13 cellular contexts compared by ENCODE assay signal in the genomic region with DNA sequence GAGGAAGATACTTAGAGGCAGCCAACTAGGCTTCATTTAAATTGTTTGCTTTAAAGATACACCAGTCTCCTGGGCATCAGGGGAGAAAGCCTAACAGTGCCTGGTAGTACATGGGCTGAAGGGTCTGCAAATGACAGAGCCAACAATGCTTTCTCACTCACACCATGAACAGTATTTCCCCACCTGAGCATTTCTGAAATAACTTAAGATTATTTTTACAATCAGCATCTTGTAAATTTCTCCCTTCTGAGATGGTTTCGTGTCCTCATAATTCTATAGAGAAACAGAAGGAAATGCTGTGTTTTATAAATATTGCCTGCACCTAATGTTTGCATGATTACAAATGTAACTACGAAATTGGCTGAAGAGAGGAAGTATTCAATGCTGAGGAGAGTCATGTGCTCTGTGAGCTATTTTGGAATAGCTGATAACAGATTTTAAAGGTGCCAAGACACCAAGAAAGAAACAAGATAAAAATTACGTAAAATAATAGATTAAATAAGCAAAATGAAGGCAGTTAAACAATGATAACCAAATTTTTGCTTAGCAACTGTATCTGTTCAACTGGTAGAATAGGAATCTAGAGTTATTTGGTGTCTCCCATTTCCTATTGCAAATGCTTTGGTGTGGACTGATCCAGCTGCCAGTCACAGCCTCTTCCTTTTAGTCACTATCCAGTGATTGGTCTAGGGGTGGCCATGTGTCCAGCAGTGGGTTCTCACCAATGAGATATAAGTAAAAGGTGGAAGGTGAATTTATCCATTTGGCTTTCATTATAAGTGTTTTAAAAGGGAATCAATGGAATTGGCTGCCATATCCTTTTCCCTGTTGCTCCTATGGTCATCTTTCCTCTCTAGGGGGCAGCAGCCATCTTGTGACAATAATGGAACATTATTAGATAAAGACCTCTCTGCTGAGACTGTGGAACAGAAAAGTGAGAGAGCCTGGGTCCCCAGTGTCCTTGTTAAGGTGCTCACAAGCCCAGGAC.
DNase-seq lines count a peak whose midpoint lies in the region; ATAC-seq and TF ChIP-seq lines count a peak whose summit lies in the region.
"Had no signal": no experiment of that assay in that cellular context is flagged by ENCODE, and none has a peak within 500 bp of the region (broad histone marks: within the 10 kb centered on the region; RNA-seq: fewer than 3 reads in every experiment).

No MANE protein-coding gene starts in this region.

- ATAC-seq in GM18511 (IDR thresholded peaks at IDR 0.05; ENCODE audit: unreplicated experiment) = no peak
- ATAC-seq: naive thymus-derived CD4-positive, alpha-beta T cell had no signal

- H3K4me2 ChIP-seq in hepatocyte = no peak overlapping the region

- DNase-seq in BE2C (peak; percentile 79), HPDE6-E6E7 (ENCODE audit: extremely low spot score) (peak; percentile 11), SJCRH30 (peak; percentile 18 to 49), hepatocyte (ENCODE audit: low spot score) (peak; percentile 8), DMS114 treated with DMSO at 0.1 percent for 48 hours (lab: John Stamatoyannopoulos, UW; ENCODE audit: unreplicated experiment) (no peak), SHP77 treated with DMSO at 0.1 percent for 48 hours (lab: John Stamatoyannopoulos, UW) (no peak), RWPE1 (ENCODE audit: low spot score) (no peak)
- DNase-seq: activated naive CD4-positive, alpha-beta T cell treated with anti-CD3 and anti-CD28 coated beads for 36 hours; GF-D8; naive thymus-derived CD4-positive, alpha-beta T cell; NCI-H345; testis had no signal

- CTCF ChIA-PET in RWPE1 (lab: Yijun Ruan, JAX) = interaction anchor here (0.6 to 1.0 kb wide), 2 partner anchors 139 to 580 kb away, joined by 4 to 7 read pairs; no protein-coding TSS in a partner anchor

- POLR2A ChIA-PET in RWPE1 (lab: Yijun Ruan, JAX; ENCODE audit: low non-redundant PET) = interaction anchor here (0.5 kb wide), 1 partner anchor 53 kb away, joined by 3 read pairs; no protein-coding TSS in a partner anchor

- TF ChIP-seq CTCF in BE2C (IDR thresholded peaks at IDR 0.05; ENCODE audit: low read depth, low read length) (peak; percentile 75), hepatocyte (IDR thresholded peaks at IDR 0.05; ENCODE audit: poor library complexity) (no peak), RWPE1 (conservative IDR thresholded peaks at IDR 0.05; ENCODE audit: low read depth) (no peak; the same call in 1 of the 2 replicates)

- H3K9me3 ChIP-seq in BE2C (no peaks in the 10 kb centered on the region), SJCRH30 (replicated peaks) (no peaks in the 10 kb centered on the region), hepatocyte (ENCODE audit: low read depth) (no peaks in the 10 kb centered on the region)
- H3K9me3 ChIP-seq: testis had no signal

- no peaks in the 10 kb centered on the region for H4K20me1 ChIP-seq in hepatocyte (ENCODE audit: insufficient read depth, poor library complexity, severe bottlenecking)

- 68% methylated on average over 3 of the region's 3 CpGs for WGBS in hepatocyte (ENCODE audit: low lambda C conversion rate, missing lambda C conversion rate)

- no peak overlapping the region for H2AFZ ChIP-seq in hepatocyte

- H3K4me3 ChIP-seq in BE2C (ENCODE audit: low read depth, low read length) = no peak overlapping the region
- no peak overlapping the region for H3K4me3 ChIP-seq in SJCRH30
- no peak overlapping the region for H3K4me3 ChIP-seq in hepatocyte
- H3K4me3 ChIP-seq: testis had no signal

- H3K27ac ChIP-seq in SJCRH30 = no peak overlapping the region
- H3K27ac ChIP-seq in hepatocyte = no peak overlapping the region
- H3K27ac ChIP-seq in RWPE1 = no peak overlapping the region
- H3K27ac ChIP-seq: testis had no signal

- H3K27me3 ChIP-seq in BE2C (no peaks in the 10 kb centered on the region), SJCRH30 (no peaks in the 10 kb centered on the region), hepatocyte (no peaks in the 10 kb centered on the region)
- H3K27me3 ChIP-seq: testis had no signal

- H3K4me1 ChIP-seq in BE2C = peaks cover 20% of the 10 kb centered on the region
- H3K4me1 ChIP-seq in SJCRH30 = no peaks in the 10 kb centered on the region
- no peaks in the 10 kb centered on the region for H3K4me1 ChIP-seq in hepatocyte (ENCODE audit: insufficient read depth)
- H3K4me1 ChIP-seq: testis had no signal

- H3K36me3 ChIP-seq in BE2C = peaks cover 11% of the 10 kb centered on the region
- no peaks in the 10 kb centered on the region for H3K36me3 ChIP-seq in SJCRH30
- no peaks in the 10 kb centered on the region for H3K36me3 ChIP-seq in hepatocyte (replicated peaks; ENCODE audit: insufficient read depth, low read depth)

- H3K9me2 ChIP-seq in hepatocyte (replicated peaks; ENCODE audit: insufficient read depth) = no peaks in the 10 kb centered on the region

- H3K79me2 ChIP-seq in hepatocyte = no peaks in the 10 kb centered on the region

Comparison
In these comparisons a context has a peak if more than half of its experiments do, and no peak if none do; other contexts are left out.
1. DNase-seq: peak in BE2C (single experiment), HPDE6-E6E7 (single experiment), SJCRH30 (2 of 2) and hepatocyte (single experiment); none in DMS114 treated with DMSO at 0.1 percent for 48 hours (single experiment), SHP77 treated with DMSO at 0.1 percent for 48 hours (single experiment) and RWPE1 (single experiment).